1 cellular context compared by ENCODE assay signal in genomic region chr4:74884282-74884681, GRCh38.
A peak's percentile ranks its signal among the peaks of the same experiment; 100 is the strongest.
TF ChIP-seq lines count a peak whose summit lies in the region.

No MANE protein-coding gene starts in this region.

TF ChIP-seq in HEK293, 187 proteins besides CTCF, POLR2A, EP300 and RAD21 (continued from another document):
- TF ChIP-seq PRDM6 (tag by site-specific recombination; IDR thresholded peaks at IDR 0.05), result peak; percentile 37; the same call in 1 of the 2 replicates
